ENCODE assay signal across 29 cellular contexts in the genomic region with DNA sequence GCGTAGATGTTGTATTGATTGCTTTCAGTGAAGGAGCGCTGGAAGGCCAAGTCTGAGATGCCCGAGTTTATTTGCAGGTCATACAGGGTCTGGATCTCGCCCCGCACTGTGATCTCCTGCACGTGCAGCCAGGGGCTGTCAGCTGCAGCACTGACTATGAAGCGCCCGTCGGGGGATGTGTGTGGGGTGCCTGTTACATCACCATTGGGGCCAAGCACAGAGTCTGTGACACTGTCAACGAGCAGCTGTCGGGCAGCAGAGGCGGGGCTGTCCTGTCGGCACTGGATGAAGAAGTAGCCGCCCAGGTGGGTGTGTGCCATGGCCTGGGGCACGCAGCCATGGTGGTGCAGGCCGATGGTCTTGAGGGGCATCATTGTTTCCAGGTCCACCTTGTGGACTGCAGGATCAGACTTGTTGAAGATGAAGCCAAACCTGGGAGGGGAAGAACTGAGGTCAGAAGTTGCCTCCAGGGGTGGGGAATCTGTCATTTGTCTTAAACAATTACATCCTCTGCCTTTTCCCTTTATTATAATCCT.
"Had no signal": no experiment of that assay in that cellular context is flagged by ENCODE, and none has a peak within 500 bp of the region (broad histone marks: within the 10 kb centered on the region; RNA-seq: fewer than 3 reads in every experiment).

No MANE protein-coding gene starts in this region.

- H3K9ac ChIP-seq: KMS-11 had no signal

- H3K4me3 ChIP-seq: adrenal gland, breast epithelium, Peyer's patch, SJSA1 had no signal

- FAIRE-seq: TTC549 had no signal

- H3K36me3 ChIP-seq: adrenal gland, breast epithelium, Peyer's patch had no signal

- DNase-seq: activated B cell treated with CpG ODN at 0.5 μM for 24 hours; activated CD4-positive, alpha-beta memory T cell treated with anti-CD3 and anti-CD28 coated beads, Interleukin-2, amount 10 ng/mL, durations not matched to agents 7 days and 5 days; activated CD4-positive, alpha-beta T cell treated with anti-CD3 and anti-CD28 coated beads for 1 hour; activated CD4-positive, alpha-beta T cell treated with anti-CD3 and anti-CD28 coated beads, Interleukin-2, amount 50 U/mL, for 1 hour; activated gamma-delta T cell; activated naive CD4-positive, alpha-beta T cell treated with anti-CD3 and anti-CD28 coated beads, Interleukin-2, amount 10 ng/mL, durations not matched to agents 7 days and 5 days; activated naive CD8-positive, alpha-beta T cell treated with anti-CD3 and anti-CD28 coated beads, Interleukin-2, amount 10 ng/mL, durations not matched to agents 7 days and 5 days; activated T-cell treated with anti-CD3 and anti-CD28 coated beads for 4 hours; activated T-cell treated with anti-CD3 and anti-CD28 coated beads, Interleukin-2, amount 50 U/mL, for 48 hours; adrenal gland; anterior cingulate cortex; caudate nucleus; NCI-H1092; NCI-H1417; NCI-H1930; NCI-H2171 treated with DMSO at 0.1 percent for 48 hours; NCI-H226; NCI-H510A; NCI-H526 treated with DMSO at 0.1 percent for 48 hours; Peyer's patch; Right ventricle myocardium superior; T-cell; T-helper 2 cell; T1000 had no signal

- H3K27ac ChIP-seq: adrenal gland, breast epithelium, KMS-11, Peyer's patch, RWPE1, SJSA1 had no signal

- H3K4me1 ChIP-seq: adrenal gland, breast epithelium, Peyer's patch had no signal

- H3K9me3 ChIP-seq: adrenal gland, breast epithelium, Peyer's patch had no signal
